In the genomic region with DNA sequence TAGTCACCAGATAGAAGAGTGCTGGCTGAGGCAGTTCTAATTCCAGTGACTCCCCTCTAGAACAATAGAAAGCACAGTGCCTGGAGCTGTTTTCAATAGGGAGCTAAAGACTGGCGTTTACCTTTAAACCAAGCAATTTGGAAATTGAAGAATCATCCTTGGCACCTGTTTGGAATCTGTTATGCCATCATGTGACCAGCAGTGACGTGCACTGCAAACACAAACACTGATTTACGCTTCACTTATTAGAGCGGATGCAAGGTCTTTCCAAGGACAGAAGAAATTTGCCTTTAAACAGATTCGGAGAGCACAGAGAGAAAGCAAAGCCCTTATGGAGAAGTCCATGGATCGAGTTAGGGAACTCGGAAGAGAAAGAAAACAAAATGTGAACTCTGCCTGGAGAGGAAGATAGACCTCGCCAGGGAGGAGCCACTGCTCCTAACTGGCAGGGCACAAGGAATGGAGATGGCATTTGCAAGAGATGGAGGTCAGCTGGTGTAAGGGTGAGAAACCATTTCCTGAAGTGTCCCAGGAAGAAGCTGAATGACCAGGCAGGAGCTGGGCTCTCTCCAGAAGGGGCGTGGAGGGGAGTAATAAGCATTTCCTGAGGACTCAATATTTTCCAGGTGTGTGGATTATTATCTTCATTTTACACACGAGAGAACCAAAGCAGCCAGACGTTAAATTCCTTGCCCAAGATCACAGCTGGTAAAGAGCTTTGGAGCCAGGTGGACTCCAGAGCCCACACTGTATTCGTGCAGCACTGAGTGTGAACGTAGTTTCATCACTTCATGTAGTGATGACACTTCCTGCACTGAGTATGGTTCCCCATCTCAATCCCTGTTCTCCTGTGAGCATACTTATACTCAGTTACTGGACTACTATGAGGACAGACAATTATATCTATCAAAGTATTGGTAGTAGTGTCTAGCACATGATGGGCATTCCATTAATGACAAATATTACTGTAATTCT, we compare ENCODE assay signal across 1 cellular context.
TF ChIP-seq lines count a peak whose summit lies in the region.

No MANE protein-coding gene starts in this region.

TF ChIP-seq in H1, 55 proteins besides CTCF, POLR2A, EP300 and RAD21 (continued from another document):
- no peak for TF ChIP-seq USF2 (IDR thresholded peaks at IDR 0.05; ENCODE audit: low read length)
- no peak for TF ChIP-seq KDM1A (IDR thresholded peaks at IDR 0.05; ENCODE audit: borderline replicate concordance, low read length)
- TF ChIP-seq SP4 (IDR thresholded peaks at IDR 0.05; ENCODE audit: low read length), result no peak
- TF ChIP-seq, protein P1, sequence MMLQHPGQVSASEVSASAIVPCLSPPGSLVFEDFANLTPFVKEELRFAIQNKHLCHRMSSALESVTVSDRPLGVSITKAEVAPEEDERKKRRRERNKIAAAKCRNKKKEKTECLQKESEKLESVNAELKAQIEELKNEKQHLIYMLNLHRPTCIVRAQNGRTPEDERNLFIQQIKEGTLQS (IDR thresholded peaks at IDR 0.05; ENCODE audit: insufficient read depth, low read depth, low read length), result no peak
- no peak for TF ChIP-seq TAF1 (IDR thresholded peaks at IDR 0.05; ENCODE audit: low read depth, low read length)
- no peak for TF ChIP-seq SP2 (IDR thresholded peaks at IDR 0.05; ENCODE audit: low read length)
- no peak for TF ChIP-seq KDM4A (IDR thresholded peaks at IDR 0.05; ENCODE audit: low read depth, low read length, severe bottlenecking)
